In genomic region chr7:132732466-132732865, GRCh38 we compare ENCODE assay signal across 27 cellular contexts.
DNase-seq lines count a peak whose midpoint lies in the region; ATAC-seq, FAIRE-seq and TF ChIP-seq lines count a peak whose summit lies in the region.
"Had no signal": no experiment of that assay in that cellular context is flagged by ENCODE, and none has a peak within 500 bp of the region (broad histone marks: within the 10 kb centered on the region; RNA-seq: fewer than 3 reads in every experiment).

No MANE protein-coding gene starts in this region.

- CTCF ChIA-PET in activated CD8-positive, alpha-beta memory T cell treated with anti-CD3 and anti-CD28 coated beads, Interleukin-2, amount 10 ng/mL, durations not matched to agents 7 days and 5 days (lab: Charles Lee): no interaction called here

- H3K4me3 Mint-ChIP-seq in activated CD8-positive, alpha-beta memory T cell treated with anti-CD3 and anti-CD28 coated beads, Interleukin-2, amount 10 ng/mL, durations not matched to agents 7 days and 5 days: no peak overlapping the region
- H3K4me3 Mint-ChIP-seq: CD14-positive monocyte; CD4-positive, alpha-beta T cell; CD8-positive, alpha-beta memory T cell; HFFc6 had no signal

- H3K4me1 ChIP-seq in kidney (ENCODE audit: control insufficient read depth in 1 of 2, insufficient read depth in 1 of 2, low read depth in 1 of 2, low read length in 2 of 2): no peaks in the 10 kb centered on the region
- H3K4me1 ChIP-seq: BE2C, HAP-1 had no signal

- FAIRE-seq in kidney (lab: Jason Lieb, UNC): no peak
- FAIRE-seq: A549, GM12891, GM18507, H54 had no signal

- peak; percentile 7 for DNase-seq in activated CD8-positive, alpha-beta memory T cell treated with anti-CD3 and anti-CD28 coated beads for 24 hours
- no peak for DNase-seq in activated CD8-positive, alpha-beta memory T cell treated with anti-CD3 and anti-CD28 coated beads, Interleukin-2, amount 10 ng/mL, durations not matched to agents 7 days and 5 days
- DNase-seq in SK-MEL-5 (ENCODE audit: low read depth, low spot score) (peak; percentile 82), left kidney (ENCODE audit: low read depth, low spot score) (peak; percentile 69), kidney (no peak), ureter (ENCODE audit: low spot score) (no peak)
- DNase-seq in activated CD4-positive, alpha-beta T cell treated with anti-CD3 and anti-CD28 coated beads for 4 hours: no peak
- DNase-seq: 8988T; ACHN; AML-193; BE2C; Calu3; CD4-positive, alpha-beta T cell; CD8-positive, alpha-beta memory T cell; COR-L47; DMS53; DMS79 treated with DMSO at 0.1 percent for 48 hours; GF-D8; GOT3; HFFc6 had no signal

- no peak overlapping the region for H3K4me3 ChIP-seq in kidney (ENCODE audit: low read length in 2 of 2)
- H3K4me3 ChIP-seq: A549; BLaER1 treated with 17β-estradiol and CSF1 and Interleukin-3, amounts not matched to agents 10 nM and 100 nM; HAP-1 had no signal

- no peak for ATAC-seq in activated CD8-positive, alpha-beta memory T cell treated with anti-CD3 and anti-CD28 coated beads, Interleukin-2, amount 10 ng/mL, durations not matched to agents 7 days and 5 days
- ATAC-seq: A549 had no signal

- H3K27ac ChIP-seq in kidney (ENCODE audit: low read depth in 2 of 2, low read length in 2 of 2): no peak overlapping the region
- H3K27ac ChIP-seq: A549; BLaER1 treated with 17β-estradiol and CSF1 and Interleukin-3, amounts not matched to agents 10 nM and 100 nM had no signal

- H3K9ac ChIP-seq in kidney (ENCODE audit: low read length in 2 of 2): no peak overlapping the region
- H3K9ac ChIP-seq: BLaER1 treated with 17β-estradiol and CSF1 and Interleukin-3, amounts not matched to agents 10 nM and 100 nM had no signal

- H3K4me1 Mint-ChIP-seq in activated CD8-positive, alpha-beta memory T cell treated with anti-CD3 and anti-CD28 coated beads, Interleukin-2, amount 10 ng/mL, durations not matched to agents 7 days and 5 days: no peaks in the 10 kb centered on the region
- H3K4me1 Mint-ChIP-seq: CD14-positive monocyte; CD8-positive, alpha-beta memory T cell had no signal

- no peaks in the 10 kb centered on the region for H3K36me3 Mint-ChIP-seq in activated CD8-positive, alpha-beta memory T cell treated with anti-CD3 and anti-CD28 coated beads, Interleukin-2, amount 10 ng/mL, durations not matched to agents 7 days and 5 days
- H3K36me3 Mint-ChIP-seq: CD14-positive monocyte; CD8-positive, alpha-beta memory T cell had no signal

- no peaks in the 10 kb centered on the region for H3K9me3 Mint-ChIP-seq in activated CD8-positive, alpha-beta memory T cell treated with anti-CD3 and anti-CD28 coated beads, Interleukin-2, amount 10 ng/mL, durations not matched to agents 7 days and 5 days (ENCODE audit: low read depth)
- H3K9me3 Mint-ChIP-seq: CD4-positive, alpha-beta T cell; HFFc6 had no signal

- no peaks in the 10 kb centered on the region for H3K9me3 ChIP-seq in kidney (ENCODE audit: control insufficient read depth in 1 of 2, low read length in 2 of 2)
- H3K9me3 ChIP-seq: A549; BE2C; BLaER1 treated with 17β-estradiol and CSF1 and Interleukin-3, amounts not matched to agents 10 nM and 100 nM; HAP-1 had no signal

- intact Hi-C loops in kidney (cut with DNase I): no loop called here

- H3K27me3 Mint-ChIP-seq in activated CD8-positive, alpha-beta memory T cell treated with anti-CD3 and anti-CD28 coated beads, Interleukin-2, amount 10 ng/mL, durations not matched to agents 7 days and 5 days: peaks cover 6% of the 10 kb centered on the region

- no peaks in the 10 kb centered on the region for H3K36me3 ChIP-seq in kidney (ENCODE audit: control insufficient read depth in 1 of 2, insufficient read depth in 2 of 2, low read length in 2 of 2)
- H3K36me3 ChIP-seq: BE2C; BLaER1 treated with 17β-estradiol and CSF1 and Interleukin-3, amounts not matched to agents 10 nM and 100 nM; HAP-1 had no signal

- in situ Hi-C loops in SK-MEL-5 (cut with HindIII; ENCODE audit: low pct_unique_long_range_greater_than_20kb, low sequenced_read_pairs): no loop called here

- H3K27ac Mint-ChIP-seq in activated CD8-positive, alpha-beta memory T cell treated with anti-CD3 and anti-CD28 coated beads, Interleukin-2, amount 10 ng/mL, durations not matched to agents 7 days and 5 days: no peak overlapping the region
- H3K27ac Mint-ChIP-seq: CD14-positive monocyte; CD4-positive, alpha-beta T cell; CD8-positive, alpha-beta memory T cell; HFFc6 had no signal

- TF ChIP-seq CTCF in kidney (IDR thresholded peaks at IDR 0.05; ENCODE audit: borderline replicate concordance, extremely low read depth, insufficient read depth): no peak

Comparison
In these comparisons a context has a peak if more than half of its experiments do, and no peak if none do; other contexts are left out.
1. DNase-seq: peak in activated CD8-positive, alpha-beta memory T cell treated with anti-CD3 and anti-CD28 coated beads for 24 hours (single experiment), SK-MEL-5 (single experiment) and left kidney (single experiment); none in activated CD8-positive, alpha-beta memory T cell treated with anti-CD3 and anti-CD28 coated beads, Interleukin-2, amount 10 ng/mL, durations not matched to agents 7 days and 5 days (single experiment), kidney (single experiment), ureter (single experiment) and activated CD4-positive, alpha-beta T cell treated with anti-CD3 and anti-CD28 coated beads for 4 hours (0 of 2).